Comparison of ENCODE assay signal across 7 cellular contexts in genomic region chr11:79333381-79333780, GRCh38.
"Had no signal": no experiment of that assay in that cellular context is flagged by ENCODE, and none has a peak within 500 bp of the region (broad histone marks: within the 10 kb centered on the region; RNA-seq: fewer than 3 reads in every experiment).

No MANE protein-coding gene starts in this region.

- H3K36me3 Mint-ChIP-seq: IgD-negative memory B cell had no signal

- ATAC-seq: GM23338, HepG2 had no signal

- DNase-seq: H9, HCEC 1CT, KBM-7 had no signal

- H3K4me3 Mint-ChIP-seq: GM23338, H9, IgD-negative memory B cell had no signal

- H3K27ac ChIP-seq: HL-60 had no signal

- H3K4me2 ChIP-seq: GM23338 had no signal

- H3K4me3 ChIP-seq: GM23338 had no signal

- H3K9me3 Mint-ChIP-seq: GM23338, H9 had no signal

- H2AFZ ChIP-seq: GM23338 had no signal

- H3K27ac Mint-ChIP-seq: GM23338, H9, IgD-negative memory B cell had no signal

- H3K4me1 Mint-ChIP-seq: IgD-negative memory B cell had no signal
